In genomic region chr1:10212476-10212875, GRCh38 we compare ENCODE assay signal across 8 cellular contexts. TPM values are rescaled to one million over a fixed set of nuclear protein-coding genes. Genes with fewer than 3 reads are reported as not detected.
A peak's percentile ranks its signal among the peaks of the same experiment; 100 is the strongest.
DNase-seq lines count a peak whose midpoint lies in the region; ATAC-seq and TF ChIP-seq lines count a peak whose summit lies in the region.

No MANE protein-coding gene starts in this region.

- H3K4me2 ChIP-seq in neural progenitor cell, result peak overlapping the region; percentile 86

- H3K9ac ChIP-seq in endodermal cell (ENCODE audit: extremely low read depth, low read length, poor library complexity, severe bottlenecking), result peak overlapping the region; percentile 88
- H3K9ac ChIP-seq in neural progenitor cell, result no peak overlapping the region

- H3K4me3 ChIP-seq in AG04450 (ENCODE audit: low read depth, low read length) (peak overlapping the region; percentile 99), LNCaP clone FGC (ENCODE audit: low read depth, low read length) (peak overlapping the region; percentile 99), endodermal cell (ENCODE audit: low read length) (peak overlapping the region; percentile 96), neural progenitor cell (peak overlapping the region; percentile 78)

- H3K9me3 ChIP-seq in AG04450 (ENCODE audit: control insufficient read depth, insufficient read depth, low read length), result no peaks in the 10 kb centered on the region
- no peaks in the 10 kb centered on the region for H3K9me3 ChIP-seq in endodermal cell (ENCODE audit: control insufficient read depth, low read length)
- H3K9me3 ChIP-seq in neural progenitor cell (ENCODE audit: low read depth), result no peaks in the 10 kb centered on the region

- H3K36me3 ChIP-seq in endodermal cell (ENCODE audit: control insufficient read depth, insufficient read depth, low read length) (no peaks in the 10 kb centered on the region), neural progenitor cell (no peaks in the 10 kb centered on the region)

- peaks cover 5% of the 10 kb centered on the region for H3K27me3 Mint-ChIP-seq in endodermal cell (ENCODE audit: insufficient read depth)
- peaks cover 5% of the 10 kb centered on the region for H3K27me3 Mint-ChIP-seq in neural progenitor cell (ENCODE audit: insufficient read depth, low read depth)

- H3K4me1 Mint-ChIP-seq in endodermal cell (peaks cover 23% of the 10 kb centered on the region), neural progenitor cell (peaks cover 52% of the 10 kb centered on the region)

- H3K36me3 Mint-ChIP-seq in endodermal cell (ENCODE audit: low read depth), result no peaks in the 10 kb centered on the region
- peaks cover 1% of the 10 kb centered on the region for H3K36me3 Mint-ChIP-seq in neural progenitor cell

- peaks cover 5% of the 10 kb centered on the region for H3K4me1 ChIP-seq in endodermal cell (ENCODE audit: control insufficient read depth, insufficient read depth, low read length)
- H3K4me1 ChIP-seq in neural progenitor cell, result peaks cover 34% of the 10 kb centered on the region

- no peak for TF ChIP-seq CTCF in AG04450 (IDR thresholded peaks at IDR 0.05; ENCODE audit: low read depth, low read length)
- TF ChIP-seq CTCF in LNCaP clone FGC (IDR thresholded peaks at IDR 0.05; ENCODE audit: control insufficient read depth, extremely low read depth, insufficient read depth), result no peak
- no peak for TF ChIP-seq CTCF in endodermal cell (conservative IDR thresholded peaks at IDR 0.05)
- TF ChIP-seq CTCF in neural progenitor cell (IDR thresholded peaks at IDR 0.05), result no peak

- H3K27ac Mint-ChIP-seq in endodermal cell, result no peak overlapping the region
- H3K27ac Mint-ChIP-seq in neural progenitor cell, result no peak overlapping the region

- peaks cover 68% of the 10 kb centered on the region for H3K79me2 ChIP-seq in neural progenitor cell (ENCODE audit: low read depth)

- H2AFZ ChIP-seq in neural progenitor cell (replicated peaks), result no peak overlapping the region

- no peaks in the 10 kb centered on the region for H3K27me3 ChIP-seq in AG04450 (ENCODE audit: control insufficient read depth, insufficient read depth, low read length)
- no peaks in the 10 kb centered on the region for H3K27me3 ChIP-seq in endodermal cell (ENCODE audit: control insufficient read depth, insufficient read depth, low read length, poor library complexity, severe bottlenecking)
- peaks cover 8% of the 10 kb centered on the region for H3K27me3 ChIP-seq in neural progenitor cell

- 89 to 100% methylated on average over 1 of the region's 1 CpG for WGBS in endodermal cell (ENCODE audit: insufficient coverage in 1 of 2, insufficient read length in 1 of 2), 2 experiments

- peaks cover 30% of the 10 kb centered on the region for H3F3A ChIP-seq in neural progenitor cell (ENCODE audit: low read depth)

- H4K20me1 ChIP-seq in neural progenitor cell (ENCODE audit: low read depth), result peaks cover 63% of the 10 kb centered on the region

- H3K4me3 Mint-ChIP-seq in endodermal cell (peak overlapping the region; percentile 97), neural progenitor cell (peak overlapping the region; percentile 99)

- H3K9me3 Mint-ChIP-seq in endodermal cell, result no peaks in the 10 kb centered on the region
- H3K9me3 Mint-ChIP-seq in neural progenitor cell, result no peaks in the 10 kb centered on the region

- ATAC-seq in HG03039 (IDR thresholded peaks at IDR 0.05; ENCODE audit: unreplicated experiment), result no peak

- no peak for DNase-seq in AG04450 (ENCODE audit: low read depth, low spot score)
- no peak for DNase-seq in LNCaP clone FGC (ENCODE audit: low read depth)
- no peak for DNase-seq in endodermal cell
- DNase-seq in neural progenitor cell (ENCODE audit: low spot score), result no peak
- DNase-seq in stimulated activated CD4-positive, alpha-beta T cell treated with anti-CD3 and anti-CD28 coated beads, Interleukin-4, amount 100 ng/mL, for 4 hours, result no peak
- DNase-seq in NOMO-1 treated with dmso at 0.1 percent for 144 hours (lab: John Stamatoyannopoulos, UW; ENCODE audit: unreplicated experiment), result no peak
- no peak for DNase-seq in NCI-H1417 (lab: John Stamatoyannopoulos, UW)

- POLR2A ChIA-PET in AG04450 (lab: Yijun Ruan, JAX), result interaction anchor here (0.6 to 1.1 kb wide), 3 partner anchors 19 to 512 kb away, joined by 3 read pairs; no protein-coding TSS in a partner anchor

- CTCF ChIA-PET in AG04450 (lab: Charles Lee), result interaction anchor here (0.6 kb wide), 2 partner anchors 37 to 47 kb away, joined by 3 read pairs; no protein-coding TSS in a partner anchor

- H3K27ac ChIP-seq in AG04450 (ENCODE audit: low read depth, low read length) (no peak overlapping the region), endodermal cell (ENCODE audit: low read depth, low read length) (no peak overlapping the region), neural progenitor cell (no peak overlapping the region)

RNA-seq across cellular contexts. Expression of gene KIF1B, which starts 2.1 kb away (rescaled TPM):
- 25.0 and 26.9 TPM in 2 replicates for polyA plus RNA-seq in AG04450 (2011; rRNA removed)
- 36.1 and 44.6 TPM in 2 replicates for polyA minus RNA-seq in AG04450 (2011; rRNA and poly(A)+ RNA removed)
- 10 to 100 TPM; 71.5 to 74.2 TPM for total RNA-seq in endodermal cell
- polyA plus RNA-seq in endodermal cell (2013, experiment 1 of 2), result 77.6 TPM
- polyA plus RNA-seq in endodermal cell (2013, experiment 2 of 2), result 78.5 TPM
- total RNA-seq in neural progenitor cell (ENCODE audit: low replicate concordance), result 49.8 and 52.0 TPM in 2 replicates
